8 cellular contexts compared by ENCODE assay signal in genomic region chr7:100604976-100605911, GRCh38. TPM values are rescaled to one million over a fixed set of nuclear protein-coding genes. Genes with fewer than 3 reads are reported as not detected.
A peak's percentile ranks its signal among the peaks of the same experiment; 100 is the strongest.
DNase-seq lines count a peak whose midpoint lies in the region; ATAC-seq and TF ChIP-seq lines count a peak whose summit lies in the region.

No MANE protein-coding gene starts in this region.

- H3K18ac ChIP-seq in neuronal stem cell (ENCODE audit: low read length): peak overlapping the region; percentile 83

- no peaks in the 10 kb centered on the region for H3K9me3 Mint-ChIP-seq in activated CD4-positive, alpha-beta memory T cell treated with anti-CD3 and anti-CD28 coated beads for 36 hours

- peak overlapping the region; percentile 38 for H3K14ac ChIP-seq in neuronal stem cell (ENCODE audit: low read length)

- DNase-seq in HFF-Myc (ENCODE audit: extremely low read depth, low read depth): no peak
- DNase-seq in activated CD4-positive, alpha-beta memory T cell treated with anti-CD3 and anti-CD28 coated beads for 36 hours: peak; percentile 61
- no peak for DNase-seq in esophagus muscularis mucosa (ENCODE audit: extremely low spot score)
- no peak for DNase-seq in neuronal stem cell (ENCODE audit: low spot score)
- DNase-seq in SKM-1 treated with dmso at 0.1 percent for 144 hours (lab: John Stamatoyannopoulos, UW; ENCODE audit: unreplicated experiment): no peak
- DNase-seq in EL: no peak

- peak overlapping the region; percentile 96 for H3K4me2 ChIP-seq in neuronal stem cell (ENCODE audit: insufficient read depth, low read length, poor library complexity, severe bottlenecking)

- no peak overlapping the region for H3K27ac Mint-ChIP-seq in activated CD4-positive, alpha-beta memory T cell treated with anti-CD3 and anti-CD28 coated beads for 36 hours

- H2BK120ac ChIP-seq in neuronal stem cell (ENCODE audit: low read depth, low read length): no peak overlapping the region

- H3K36me3 Mint-ChIP-seq in activated CD4-positive, alpha-beta memory T cell treated with anti-CD3 and anti-CD28 coated beads for 36 hours: no peaks in the 10 kb centered on the region

- intact Hi-C loops in activated CD4-positive, alpha-beta memory T cell treated with anti-CD3 and anti-CD28 coated beads for 36 hours (cut with micrococcal nuclease): loop anchor here (1.0 to 2.0 kb wide), 4 partner anchors 7 to 90 kb away; partner anchors contain the start of genes FBXO24, GIGYF1, LRCH4 and MOSPD3
- intact Hi-C loops in esophagus muscularis mucosa (cut with DNase I): loop anchor here (5.0 to 10.0 kb wide), 2 partner anchors 87 to 250 kb away; partner anchors contain the start of genes GIGYF1 and SLC12A9

- no peak for ATAC-seq in HG03469 (IDR thresholded peaks at IDR 0.05; ENCODE audit: unreplicated experiment)
- ATAC-seq in HG03460 (IDR thresholded peaks at IDR 0.05; ENCODE audit: unreplicated experiment): no peak

- H3K9me3 ChIP-seq in esophagus muscularis mucosa (no peaks in the 10 kb centered on the region), neuronal stem cell (replicated peaks in 1 of 2; ENCODE audit: control insufficient read depth in 2 of 2, insufficient read depth in 1 of 2, low read depth in 1 of 2, low read length in 2 of 2) (no peaks in the 10 kb centered on the region)

- H3K4me3 Mint-ChIP-seq in activated CD4-positive, alpha-beta memory T cell treated with anti-CD3 and anti-CD28 coated beads for 36 hours: peak overlapping the region; percentile 70

- 15% methylated on average over 66 of the region's 68 CpGs for WGBS in esophagus muscularis mucosa
- WGBS in neuronal stem cell (ENCODE audit: extremely low coverage in 2 of 2, insufficient read length in 2 of 2, insufficient replicate concordance in 1 of 2), 2 donors: no CpG with 5 or more reads among the region's 68 CpGs

- H3K27me3 ChIP-seq in esophagus muscularis mucosa: no peaks in the 10 kb centered on the region
- H3K27me3 ChIP-seq in neuronal stem cell (ENCODE audit: control insufficient read depth in 3 of 3, insufficient read depth in 3 of 3, low read depth in 1 of 3, low read length in 3 of 3): peaks cover 0 to 26% (median 4%) of the 10 kb centered on the region in 3 experiments

- no peak overlapping the region for H4K8ac ChIP-seq in neuronal stem cell (ENCODE audit: low read depth, low read length)

- peak overlapping the region; percentile 22 for H2BK12ac ChIP-seq in neuronal stem cell (ENCODE audit: low read length)

- no peak overlapping the region for H2BK15ac ChIP-seq in neuronal stem cell (ENCODE audit: low read length)

- peak overlapping the region; percentile 95 for H2AK5ac ChIP-seq in neuronal stem cell (ENCODE audit: low read depth, low read length)

- peak overlapping the region; percentile 86 for H3K4me3 ChIP-seq in HFF-Myc (replicated peaks; ENCODE audit: low read depth, low read length)
- H3K4me3 ChIP-seq in esophagus muscularis mucosa: peak overlapping the region; percentile 66 to 90 (median 74)
- peak overlapping the region; percentile 50 to 77 for H3K4me3 ChIP-seq in neuronal stem cell (ENCODE audit: low read length in 2 of 2)

- POLR2A ChIA-PET in activated CD4-positive, alpha-beta memory T cell treated with anti-CD3 and anti-CD28 coated beads for 36 hours (lab: Charles Lee): interaction anchor here (0.7 to 1.4 kb wide), 3 partner anchors 19 to 34 kb away, joined by 3 to 5 read pairs (median 3); partner anchors contain the start of genes FBXO24 and LRCH4

- no peak for TF ChIP-seq EP300 in esophagus muscularis mucosa (IDR thresholded peaks at IDR 0.05)

- TF ChIP-seq CTCF in HFF-Myc (IDR thresholded peaks at IDR 0.05; ENCODE audit: low read depth, low read length, missing control alignments) (no peak), esophagus muscularis mucosa (IDR thresholded peaks at IDR 0.05) (no peak)

- no peak overlapping the region for H4K91ac ChIP-seq in neuronal stem cell (ENCODE audit: low read depth, low read length, poor library complexity)

- H3K4ac ChIP-seq in neuronal stem cell (ENCODE audit: low read length): no peak overlapping the region

- peaks cover 20 to 48% (median 43%) of the 10 kb centered on the region in 4 donors for H3K4me1 ChIP-seq in esophagus muscularis mucosa
- peaks cover 25 to 31% of the 10 kb centered on the region in 2 donors for H3K4me1 ChIP-seq in neuronal stem cell (ENCODE audit: control insufficient read depth in 2 of 2, insufficient read depth in 1 of 2, low read depth in 1 of 2, low read length in 2 of 2)

- no peaks in the 10 kb centered on the region for H3K36me3 ChIP-seq in esophagus muscularis mucosa
- no peaks in the 10 kb centered on the region for H3K36me3 ChIP-seq in neuronal stem cell (replicated peaks in 1 of 2; ENCODE audit: control insufficient read depth in 2 of 2, insufficient read depth in 2 of 2, low read length in 2 of 2)

- no peak for TF ChIP-seq POLR2A in esophagus muscularis mucosa (IDR thresholded peaks at IDR 0.05; ENCODE audit: low read depth)

- CTCF ChIA-PET in activated CD4-positive, alpha-beta memory T cell treated with anti-CD3 and anti-CD28 coated beads for 36 hours (lab: Charles Lee): interaction anchor here (0.8 to 2.2 kb wide), 8 partner anchors 15 to 247 kb away, joined by 3 to 13 read pairs (median 4); partner anchors contain the start of genes FBXO24, LRCH4, POP7 and SLC12A9

- no peaks in the 10 kb centered on the region for H3K27me3 Mint-ChIP-seq in activated CD4-positive, alpha-beta memory T cell treated with anti-CD3 and anti-CD28 coated beads for 36 hours

- H3K23ac ChIP-seq in neuronal stem cell (ENCODE audit: low read depth, low read length, poor library complexity): peak overlapping the region; percentile 98

- peak overlapping the region; percentile 79 for H2AFZ ChIP-seq in neuronal stem cell (ENCODE audit: low read length)

- peak overlapping the region; percentile 53 for H2BK5ac ChIP-seq in neuronal stem cell (ENCODE audit: low read length)

- H3K27ac ChIP-seq in esophagus muscularis mucosa (replicated peaks in 1 of 4) (peak overlapping the region; percentile 84 to 89 (median 86)), neuronal stem cell (replicated peaks; ENCODE audit: low read length) (no peak overlapping the region)

- H3K79me1 ChIP-seq in neuronal stem cell (ENCODE audit: low read depth, low read length): peaks cover 7% of the 10 kb centered on the region

- H3K9ac ChIP-seq in neuronal stem cell (ENCODE audit: low read depth, low read length, poor library complexity): peak overlapping the region; percentile 44

- H3K4me1 Mint-ChIP-seq in activated CD4-positive, alpha-beta memory T cell treated with anti-CD3 and anti-CD28 coated beads for 36 hours (ENCODE audit: low read depth): peaks cover 18% of the 10 kb centered on the region

RNA-seq across cellular contexts. Expression of gene PCOLCE, which starts 3.1 kb away (rescaled TPM):
- 10 to 100 TPM in 1 of 2 experiments, 1 to 10 TPM in 1; 9.2 to 11.0 TPM for total RNA-seq in activated CD4-positive, alpha-beta memory T cell treated with anti-CD3 and anti-CD28 coated beads for 36 hours
- total RNA-seq in esophagus muscularis mucosa: 10 to 100 TPM; 12.0 to 42.2 (median 18.3) TPM
- 24.7 TPM for polyA plus RNA-seq in neuronal stem cell (2013, experiment 1 of 2)
- 24.4 TPM for polyA plus RNA-seq in neuronal stem cell (2013, experiment 2 of 2)

RNA-seq across cellular contexts. Expression of gene MOSPD3, which starts 7.1 kb away (rescaled TPM):
- total RNA-seq in activated CD4-positive, alpha-beta memory T cell treated with anti-CD3 and anti-CD28 coated beads for 36 hours: 10 to 100 TPM; 14.0 to 14.4 TPM
- total RNA-seq in esophagus muscularis mucosa: 10 to 100 TPM in 3 of 4 donors, 1 to 10 TPM in 1; 6.6 to 16.8 (median 12.0) TPM
- 24.3 TPM for polyA plus RNA-seq in neuronal stem cell (2013, experiment 1 of 2)
- polyA plus RNA-seq in neuronal stem cell (2013, experiment 2 of 2): 22.7 TPM

RNA-seq across cellular contexts. Expression of gene FBXO24, which starts 19.1 kb away (rescaled TPM):
- total RNA-seq in activated CD4-positive, alpha-beta memory T cell treated with anti-CD3 and anti-CD28 coated beads for 36 hours: 1 to 10 TPM; 2.2 to 2.6 TPM
- total RNA-seq in esophagus muscularis mucosa: under 1 TPM; 0.13 to 0.83 (median 0.48) TPM
- polyA plus RNA-seq in neuronal stem cell (2013, experiment 1 of 2): 1.2 TPM
- 1.1 TPM for polyA plus RNA-seq in neuronal stem cell (2013, experiment 2 of 2)

RNA-seq across cellular contexts. Expression of gene LRCH4, which starts 19.3 kb away (rescaled TPM):
- total RNA-seq in activated CD4-positive, alpha-beta memory T cell treated with anti-CD3 and anti-CD28 coated beads for 36 hours: 10 to 100 TPM; 93.4 to 97.7 TPM
- total RNA-seq in esophagus muscularis mucosa: 10 to 100 TPM; 36.2 to 53.2 (median 44.0) TPM
- 30.1 TPM for polyA plus RNA-seq in neuronal stem cell (2013, experiment 1 of 2)
- 28.3 TPM for polyA plus RNA-seq in neuronal stem cell (2013, experiment 2 of 2)

RNA-seq across cellular contexts. Expression of gene SAP25, which starts 31.5 kb away (rescaled TPM):
- 10 to 100 TPM in 1 of 2 experiments, 1 to 10 TPM in 1; 9.9 to 11.4 TPM for total RNA-seq in activated CD4-positive, alpha-beta memory T cell treated with anti-CD3 and anti-CD28 coated beads for 36 hours
- under 1 TPM in 2 of 4 donors, not detected in 2; 0.83 to 0.92 TPM for total RNA-seq in esophagus muscularis mucosa
- polyA plus RNA-seq in neuronal stem cell (2013, experiment 1 of 2): 4.0 TPM
- 3.4 TPM for polyA plus RNA-seq in neuronal stem cell (2013, experiment 2 of 2)
